1 cellular context compared by ENCODE assay signal in the genomic region with DNA sequence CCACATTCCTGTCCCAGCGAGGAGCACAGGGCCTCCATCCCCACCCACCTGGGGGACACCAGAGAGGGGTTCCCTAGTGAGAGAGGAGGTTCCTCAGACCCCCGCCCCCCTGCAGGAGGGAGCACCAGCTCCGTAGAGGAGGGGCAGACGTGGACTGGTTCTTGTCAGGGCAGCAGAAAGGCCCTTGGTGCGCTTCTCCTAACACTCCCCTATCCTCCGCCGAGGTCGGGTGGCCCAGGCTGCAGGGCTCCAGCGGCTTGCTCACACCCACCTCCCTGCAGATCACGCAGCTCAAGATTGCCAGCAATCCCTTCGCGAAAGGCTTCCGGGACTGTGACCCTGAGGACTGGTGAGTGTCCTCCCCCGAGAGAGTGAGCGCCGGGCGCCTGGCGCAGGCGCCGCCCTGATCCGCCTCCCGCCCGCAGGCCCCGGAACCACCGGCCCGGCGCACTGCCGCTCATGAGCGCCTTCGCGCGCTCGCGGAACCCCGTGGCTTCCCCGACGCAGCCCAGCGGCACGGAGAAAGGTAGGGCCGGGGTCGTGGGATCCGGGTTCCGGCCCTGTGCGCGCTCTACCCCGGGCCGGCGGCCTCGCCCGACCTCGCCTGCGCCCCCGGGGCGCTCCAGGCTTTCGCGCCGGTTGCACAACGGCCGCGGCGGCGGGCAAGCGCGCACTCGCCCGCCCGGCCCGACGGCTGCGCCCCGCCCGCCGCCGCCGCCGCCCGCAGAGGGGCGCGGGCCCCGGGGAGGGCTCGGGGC.
TF ChIP-seq lines count a peak whose summit lies in the region.

No MANE protein-coding gene starts in this region.

TF ChIP-seq in H1, 55 proteins besides CTCF, POLR2A, EP300 and RAD21:
- TF ChIP-seq BCL11A (IDR thresholded peaks at IDR 0.05; ENCODE audit: low read depth in 2 of 2, low read length in 2 of 2) (no peak), NRF1 (IDR thresholded peaks at IDR 0.05; ENCODE audit: low read depth, low read length) (no peak), MAFK (IDR thresholded peaks at IDR 0.05; ENCODE audit: low read depth, low read length) (no peak), NANOG (IDR thresholded peaks at IDR 0.05; ENCODE audit: insufficient read depth, low read depth, low read length, poor library complexity, severe bottlenecking) (no peak), CEBPB (IDR thresholded peaks at IDR 0.05; ENCODE audit: low read depth, low read length) (0 out of 2 replicates have a peak, but pooled peaks have one; percentile 33), EZH2 (IDR thresholded peaks at IDR 0.05; ENCODE audit: low read depth, low read length, severe bottlenecking) (peak; percentile 25), RBBP5 (IDR thresholded peaks at IDR 0.05; ENCODE audit: borderline replicate concordance, low read depth, low read length) (no peak; the same call in 1 of the 2 replicates), SRF (IDR thresholded peaks at IDR 0.05; ENCODE audit: low read depth, low read length) (no peak), SUZ12 (IDR thresholded peaks at IDR 0.05; ENCODE audit: low read length) (peak; percentile 59), PHF8 (conservative IDR thresholded peaks at IDR 0.05; ENCODE audit: low read depth, low read length) (no peak), KDM1A (IDR thresholded peaks at IDR 0.05; ENCODE audit: borderline replicate concordance, low read length) (no peak), SAP30 (IDR thresholded peaks at IDR 0.05; ENCODE audit: insufficient read depth, insufficient replicate concordance, low read length) (no peak), POU5F1 (IDR thresholded peaks at IDR 0.05; ENCODE audit: low read depth, low read length) (no peak), JUN (IDR thresholded peaks at IDR 0.05; ENCODE audit: low read depth, low read length) (no peak), POLR2AphosphoS5 (IDR thresholded peaks at IDR 0.05; ENCODE audit: low read depth, low read length) (no peak), HDAC2 (IDR thresholded peaks at IDR 0.05; ENCODE audit: borderline replicate concordance in 1 of 2, low read depth in 2 of 2, low read length in 2 of 2) (0 out of 4 replicates have a peak, but pooled peaks of 1 of the 2 experiments have one; percentile 29), RXRA (IDR thresholded peaks at IDR 0.05; ENCODE audit: insufficient read depth, low read depth, low read length) (no peak)
- TF ChIP-seq, protein P1, sequence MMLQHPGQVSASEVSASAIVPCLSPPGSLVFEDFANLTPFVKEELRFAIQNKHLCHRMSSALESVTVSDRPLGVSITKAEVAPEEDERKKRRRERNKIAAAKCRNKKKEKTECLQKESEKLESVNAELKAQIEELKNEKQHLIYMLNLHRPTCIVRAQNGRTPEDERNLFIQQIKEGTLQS (IDR thresholded peaks at IDR 0.05; ENCODE audit: insufficient read depth, low read depth, low read length): no peak
